ENCODE assay signal across 10 cellular contexts in genomic region chr17:75513667-75514052, GRCh38. TPM values are rescaled to one million over a fixed set of nuclear protein-coding genes. Genes with fewer than 3 reads are reported as not detected.
DNase-seq lines count a peak whose midpoint lies in the region; ATAC-seq, FAIRE-seq and TF ChIP-seq lines count a peak whose summit lies in the region.
"Had no signal": no experiment of that assay in that cellular context is flagged by ENCODE, and none has a peak within 500 bp of the region (broad histone marks: within the 10 kb centered on the region; RNA-seq: fewer than 3 reads in every experiment).

No MANE protein-coding gene starts in this region.

- H3K4me3 Mint-ChIP-seq in Calu3 (ENCODE audit: low read depth, unreplicated experiment): peak overlapping the region; percentile 77
- H3K4me3 Mint-ChIP-seq: T-helper 1 cell treated with Interleukin-12 subunit alpha and Interleukin-12 subunit beta and Interleukin-4 antibody, amounts not matched to agents 30 μg/mL and 1 μg/mL, for 36 hours had no signal

- intact Hi-C loops in Calu3 (cut with micrococcal nuclease; ENCODE audit: unreplicated experiment) (no loop called here), K562 (cut with micrococcal nuclease) (no loop called here), kidney (cut with DNase I) (no loop called here), head of caudate nucleus (cut with DNase I) (loop anchor here (2.0 kb wide), 1 partner anchor 87 kb away; no protein-coding TSS in a partner anchor)

- DNase-seq in Calu3 (no peak), K562 (ENCODE audit: extremely low read depth in 1 of 4, low spot score in 3 of 4) (no peak), kidney (peak; percentile 75), RPMI8226 (no peak), inferior parietal cortex (ENCODE audit: extremely low spot score) (no peak), head of caudate nucleus (no peak)

- TF ChIP-seq CTCF in Calu3 (IDR thresholded peaks at IDR 0.05; ENCODE audit: unreplicated experiment) (no peak), K562 (IDR thresholded peaks at IDR 0.05 in 2 of 3, conservative IDR thresholded peaks at IDR 0.05 in 1 of 3; ENCODE audit: insufficient read depth in 2 of 3, low read depth in 1 of 3, low read length in 3 of 3) (no peak), kidney (IDR thresholded peaks at IDR 0.05; ENCODE audit: borderline replicate concordance, extremely low read depth, insufficient read depth) (no peak)

- H3K36me3 Mint-ChIP-seq in Calu3 (ENCODE audit: insufficient read depth, unreplicated experiment): peaks cover 75% of the 10 kb centered on the region

- no peaks in the 10 kb centered on the region for H3K9me3 Mint-ChIP-seq in Calu3 (ENCODE audit: low read depth, unreplicated experiment)
- H3K9me3 Mint-ChIP-seq: stimulated activated naive CD8-positive, alpha-beta T cell treated with anti-CD3 and anti-CD28 coated beads, Interleukin-15, Interleukin-2, amounts not matched to agents 100 ng/mL and 50 ng/mL, for 24 hours; T-helper 1 cell treated with Interleukin-12 subunit alpha and Interleukin-12 subunit beta and Interleukin-4 antibody, amounts not matched to agents 30 μg/mL and 1 μg/mL, for 36 hours had no signal

- H3K27ac ChIP-seq in K562 (ENCODE audit: extremely low read depth, low read depth, low read length): no peak overlapping the region
- peak overlapping the region; percentile 89 for H3K27ac ChIP-seq in kidney (ENCODE audit: low read depth in 2 of 2, low read length in 2 of 2)
- peak overlapping the region in 11 of 21 experiments; percentile 13 to 93 (median 87) for H3K27ac ChIP-seq in skin epidermis

- WGBS in K562 (ENCODE audit: insufficient coverage, low coverage, missing lambda C conversion rate): 92% methylated on average over 18 of the region's 18 CpGs

- H3K4me1 ChIP-seq in K562 (replicated peaks in 1 of 2; ENCODE audit: control insufficient read depth in 2 of 2, insufficient read depth in 2 of 2, low read length in 2 of 2) (peaks cover 34 to 75% of the 10 kb centered on the region in 2 experiments), kidney (ENCODE audit: control insufficient read depth in 1 of 2, insufficient read depth in 1 of 2, low read depth in 1 of 2, low read length in 2 of 2) (peaks cover 39 to 41% of the 10 kb centered on the region in 2 donors)

- TF ChIP-seq RAD21 in K562 (CRISPR knock-in tag; conservative IDR thresholded peaks at IDR 0.05 in 1 of 2, IDR thresholded peaks at IDR 0.05 in 1 of 2): no peak

- peaks cover 18% of the 10 kb centered on the region for H4K20me1 ChIP-seq in K562 (replicated peaks; ENCODE audit: control insufficient read depth, insufficient read depth, low read length)

- no peak for ATAC-seq in K562
- no peak for ATAC-seq in HG03378 (IDR thresholded peaks at IDR 0.05; ENCODE audit: unreplicated experiment)

- FAIRE-seq in K562 (lab: Jason Lieb, UNC) (no peak), kidney (lab: Jason Lieb, UNC) (no peak)

- H3K9me3 ChIP-seq in K562 (replicated peaks; ENCODE audit: control insufficient read depth, insufficient read depth, low read depth, low read length) (no peaks in the 10 kb centered on the region), kidney (ENCODE audit: control insufficient read depth in 1 of 2, low read length in 2 of 2) (no peaks in the 10 kb centered on the region)

- H3K27me3 ChIP-seq in K562 (ENCODE audit: control insufficient read depth in 2 of 2, insufficient read depth in 2 of 2, low read length in 2 of 2): no peaks in the 10 kb centered on the region

- H3K27me3 Mint-ChIP-seq in Calu3 (ENCODE audit: unreplicated experiment): no peaks in the 10 kb centered on the region
- H3K27me3 Mint-ChIP-seq: stimulated activated naive CD8-positive, alpha-beta T cell treated with anti-CD3 and anti-CD28 coated beads, Interleukin-15, Interleukin-2, amounts not matched to agents 100 ng/mL and 50 ng/mL, for 24 hours had no signal

- CTCF ChIA-PET in Calu3 (lab: Charles Lee) (interaction anchor here (0.6 to 0.7 kb wide), 2 partner anchors 12 to 32 kb away, joined by 6 read pairs; partner anchors contain the start of gene LLGL2), K562 (lab: Yijun Ruan, JAX; ENCODE audit: low intra/inter-chr PET ratio) (no interaction called here)

- H3K36me3 ChIP-seq in K562 (ENCODE audit: control insufficient read depth, insufficient read depth, low read length) (peaks cover 18% of the 10 kb centered on the region; the same call in 1 of the 3 replicates), kidney (ENCODE audit: control insufficient read depth in 1 of 2, insufficient read depth in 2 of 2, low read length in 2 of 2) (peaks cover 0 to 21% of the 10 kb centered on the region in 2 donors)

- no peak overlapping the region for H2AFZ ChIP-seq in K562 (ENCODE audit: low read depth, low read length)

- H3K27ac Mint-ChIP-seq in Calu3 (ENCODE audit: unreplicated experiment): no peak overlapping the region
- H3K27ac Mint-ChIP-seq: stimulated activated naive CD8-positive, alpha-beta T cell treated with anti-CD3 and anti-CD28 coated beads, Interleukin-15, Interleukin-2, amounts not matched to agents 100 ng/mL and 50 ng/mL, for 24 hours; T-helper 1 cell treated with Interleukin-12 subunit alpha and Interleukin-12 subunit beta and Interleukin-4 antibody, amounts not matched to agents 30 μg/mL and 1 μg/mL, for 36 hours had no signal

- BruUV-seq in Calu3 (replicated peaks; lab: Mats Ljungman, UMichigan) (no TSS peak), K562 (replicated peaks; lab: Mats Ljungman, UMichigan) (no TSS peak)

- H3K9me1 ChIP-seq in K562 (ENCODE audit: control insufficient read depth, insufficient read depth, low read length): peaks cover 5% of the 10 kb centered on the region

- no peak overlapping the region for H3K4me3 ChIP-seq in K562
- H3K4me3 ChIP-seq in kidney (ENCODE audit: low read length in 2 of 2): peak overlapping the region; percentile 81 to 86
- peak overlapping the region in 5 of 7 experiments; percentile 73 to 96 (median 94) for H3K4me3 ChIP-seq in skin epidermis

- peak overlapping the region in 1 of 2 experiments; percentile 53; a peak in 2 of 4 replicates for H3K9ac ChIP-seq in K562 (ENCODE audit: insufficient read depth in 1 of 2, low read depth in 2 of 2, low read length in 2 of 2)
- H3K9ac ChIP-seq in kidney (ENCODE audit: low read length in 2 of 2): peak overlapping the region; percentile 61 to 95

- peaks cover 10% of the 10 kb centered on the region for H3K79me2 ChIP-seq in K562 (ENCODE audit: control insufficient read depth, insufficient read depth, low read length)

- no peak for TF ChIP-seq EP300 in K562 (IDR thresholded peaks at IDR 0.05; ENCODE audit: low read length)

- POLR2A ChIA-PET in K562 (lab: Yijun Ruan, JAX): interaction anchor here (1.3 kb wide), 2 partner anchors 40 to 254 kb away, joined by 3 read pairs; no protein-coding TSS in a partner anchor

- in situ Hi-C loops in K562 (cut with MboI): no loop called here

- H3K4me2 ChIP-seq in K562 (ENCODE audit: insufficient read depth, low read length): no peak overlapping the region

- no peak for TF ChIP-seq POLR2A in K562 (conservative IDR thresholded peaks at IDR 0.05)

- H3K4me1 Mint-ChIP-seq in Calu3 (ENCODE audit: low read depth, unreplicated experiment): peaks cover 44% of the 10 kb centered on the region

RNA-seq across cellular contexts. Expression of gene CASKIN2, which starts 1.7 kb away (rescaled TPM):
- total RNA-seq in Calu3 (2022) (30.0 and 30.4 TPM in 2 replicates), K562 (2014; rRNA removed) (2.3 and 3.5 TPM in 2 replicates), K562 (2014; rRNA removed; fragmentation: Illumina TruSeq; extraction: Trizol) (1.1 and 1.3 TPM in 2 replicates), K562 (2015; rRNA removed; fragmentation: Illumina TruSeq; extraction: Trizol) (2.1 and 2.3 TPM in 2 replicates), K562 (2021) (12.2 and 14.5 TPM in 2 replicates), kidney (98.6 TPM)
- 7.8 and 33.3 TPM in 2 replicates for total RNA-seq in K562 (2011; cell fraction: chromatin; rRNA removed; ENCODE audit: low replicate concordance)
- 14.5 and 19.7 TPM in 2 replicates for total RNA-seq in K562 (2011; cell fraction: nucleolus; rRNA removed)
- total RNA-seq in K562 (2011; cell fraction: nucleoplasm; rRNA removed): 6.2 and 10.0 TPM in 2 replicates
- polyA plus RNA-seq in K562 (2011; rRNA removed) (1.9 and 2.2 TPM in 2 replicates), K562 (2014; fragmentation: Illumina TruSeq; extraction: Trizol) (2.5 and 5.7 TPM in 2 replicates), K562 (2014; fragmentation: Nextera tagmentation; extraction: Ambion mirVana) (under 1 TPM; 0.01 to 0.04 TPM), K562 (2014; rRNA removed) (3.0 and 5.1 TPM in 2 replicates), kidney (ENCODE audit: insufficient read depth, low read depth, low replicate concordance) (25.0 TPM)
- 1.2 and 1.5 TPM in 2 replicates for polyA plus RNA-seq in K562 (2011; cell fraction: cytosol; rRNA removed)
- 6.5 and 13.9 TPM in 2 replicates for polyA plus RNA-seq in K562 (2011; cell fraction: nucleus; rRNA removed)
- 4.8 and 5.2 TPM in 2 replicates for polyA plus RNA-seq in K562 (2012)
- polyA minus RNA-seq in K562 (2011; rRNA and poly(A)+ RNA removed): 1.8 and 1.9 TPM in 2 replicates
- polyA minus RNA-seq in K562 (2011; cell fraction: cytosol; rRNA and poly(A)+ RNA removed): 3.8 and 8.4 TPM in 2 replicates
- 8.6 and 9.6 TPM in 2 replicates for polyA minus RNA-seq in K562 (2011; cell fraction: nucleus; rRNA and poly(A)+ RNA removed)

RNA-seq across cellular contexts. Expression of gene TSEN54, which starts 2.7 kb away (rescaled TPM):
- 52.1 and 55.4 TPM in 2 replicates for total RNA-seq in Calu3 (2022)
- total RNA-seq in K562 (2011; cell fraction: chromatin; rRNA removed; ENCODE audit: low replicate concordance): 43.1 and 96.1 TPM in 2 replicates
- 63.2 and 67.5 TPM in 2 replicates for total RNA-seq in K562 (2011; cell fraction: nucleolus; rRNA removed)
- total RNA-seq in K562 (2011; cell fraction: nucleoplasm; rRNA removed): 52.4 and 53.0 TPM in 2 replicates
- 53.0 and 81.0 TPM in 2 replicates for total RNA-seq in K562 (2014; rRNA removed)
- total RNA-seq in K562 (2014; rRNA removed; fragmentation: Illumina TruSeq; extraction: Trizol): 34.6 and 48.9 TPM in 2 replicates
- 35.6 and 37.2 TPM in 2 replicates for total RNA-seq in K562 (2015; rRNA removed; fragmentation: Illumina TruSeq; extraction: Trizol)
- 58.0 and 64.3 TPM in 2 replicates for total RNA-seq in K562 (2021)
- 57.6 and 62.0 TPM in 2 replicates for polyA plus RNA-seq in K562 (2011; rRNA removed)
- 56.9 and 82.8 TPM in 2 replicates for polyA plus RNA-seq in K562 (2011; cell fraction: cytosol; rRNA removed)
- polyA plus RNA-seq in K562 (2011; cell fraction: nucleus; rRNA removed): 77.8 and 89.5 TPM in 2 replicates
- polyA plus RNA-seq in K562 (2012): 38.5 and 39.9 TPM in 2 replicates
- polyA plus RNA-seq in K562 (2014; fragmentation: Illumina TruSeq; extraction: Trizol): 40.0 and 41.6 TPM in 2 replicates
- polyA plus RNA-seq in K562 (2014; fragmentation: Nextera tagmentation; extraction: Ambion mirVana): 10 to 100 TPM in 1 of 2 experiments, 1 to 10 TPM in 1; 5.9 to 13.6 TPM
- 55.6 and 62.6 TPM in 2 replicates for polyA plus RNA-seq in K562 (2014; rRNA removed)
- 23.1 and 38.9 TPM in 2 replicates for polyA minus RNA-seq in K562 (2011; rRNA and poly(A)+ RNA removed)
- 16.1 and 23.9 TPM in 2 replicates for polyA minus RNA-seq in K562 (2011; cell fraction: cytosol; rRNA and poly(A)+ RNA removed)
- 14.4 and 17.5 TPM in 2 replicates for polyA minus RNA-seq in K562 (2011; cell fraction: nucleus; rRNA and poly(A)+ RNA removed)
- 25.8 TPM for total RNA-seq in kidney
- polyA plus RNA-seq in kidney (ENCODE audit: insufficient read depth, low read depth, low replicate concordance): 33.8 TPM

RNA-seq across cellular contexts. Expression of gene LLGL2, which starts 11.8 kb away (rescaled TPM):
- total RNA-seq in Calu3 (2022) (208 and 251 TPM in 2 replicates), K562 (2014; rRNA removed) (17.9 and 19.5 TPM in 2 replicates), K562 (2014; rRNA removed; fragmentation: Illumina TruSeq; extraction: Trizol) (1.8 and 3.0 TPM in 2 replicates), K562 (2015; rRNA removed; fragmentation: Illumina TruSeq; extraction: Trizol) (10.2 and 11.8 TPM in 2 replicates), K562 (2021) (24.4 and 25.2 TPM in 2 replicates), kidney (262 TPM)
- total RNA-seq in K562 (2011; cell fraction: chromatin; rRNA removed; ENCODE audit: low replicate concordance): 25.4 and 96.6 TPM in 2 replicates
- total RNA-seq in K562 (2011; cell fraction: nucleolus; rRNA removed): 63.3 and 66.7 TPM in 2 replicates
- 38.1 and 42.6 TPM in 2 replicates for total RNA-seq in K562 (2011; cell fraction: nucleoplasm; rRNA removed)
- polyA plus RNA-seq in K562 (2011; rRNA removed) (12.5 and 16.0 TPM in 2 replicates), K562 (2014; fragmentation: Illumina TruSeq; extraction: Trizol) (3.7 and 14.7 TPM in 2 replicates), K562 (2014; fragmentation: Nextera tagmentation; extraction: Ambion mirVana) (1 to 10 TPM in 1 of 2 experiments, under 1 TPM in 1; 0.32 to 1.3 TPM), K562 (2014; rRNA removed) (17.7 and 23.7 TPM in 2 replicates), kidney (ENCODE audit: insufficient read depth, low read depth, low replicate concordance) (181 TPM)
- 14.3 and 34.7 TPM in 2 replicates for polyA plus RNA-seq in K562 (2011; cell fraction: cytosol; rRNA removed)
- polyA plus RNA-seq in K562 (2011; cell fraction: nucleus; rRNA removed): 44.8 and 82.4 TPM in 2 replicates
- polyA plus RNA-seq in K562 (2012): 14.8 and 26.6 TPM in 2 replicates
- polyA minus RNA-seq in K562 (2011; rRNA and poly(A)+ RNA removed): 4.3 and 6.7 TPM in 2 replicates
- 10.6 and 11.3 TPM in 2 replicates for polyA minus RNA-seq in K562 (2011; cell fraction: cytosol; rRNA and poly(A)+ RNA removed)
- polyA minus RNA-seq in K562 (2011; cell fraction: nucleus; rRNA and poly(A)+ RNA removed): 21.3 and 23.8 TPM in 2 replicates

RNA-seq across cellular contexts. Expression of gene TMEM94, which starts 57.2 kb away (rescaled TPM):
- total RNA-seq in Calu3 (2022) (55.0 and 63.4 TPM in 2 replicates), K562 (2014; rRNA removed) (13.5 and 20.4 TPM in 2 replicates), K562 (2014; rRNA removed; fragmentation: Illumina TruSeq; extraction: Trizol) (6.5 and 10.0 TPM in 2 replicates), K562 (2015; rRNA removed; fragmentation: Illumina TruSeq; extraction: Trizol) (14.4 and 17.2 TPM in 2 replicates), K562 (2021) (32.8 and 42.1 TPM in 2 replicates), kidney (82.6 TPM)
- total RNA-seq in K562 (2011; cell fraction: chromatin; rRNA removed; ENCODE audit: low replicate concordance): 116 and 363 TPM in 2 replicates
- total RNA-seq in K562 (2011; cell fraction: nucleolus; rRNA removed): 190 and 220 TPM in 2 replicates
- total RNA-seq in K562 (2011; cell fraction: nucleoplasm; rRNA removed): 137 and 149 TPM in 2 replicates
- polyA plus RNA-seq in K562 (2011; rRNA removed) (15.7 and 53.7 TPM in 2 replicates), K562 (2014; fragmentation: Illumina TruSeq; extraction: Trizol) (48.1 and 55.6 TPM in 2 replicates), K562 (2014; fragmentation: Nextera tagmentation; extraction: Ambion mirVana) (1 to 10 TPM in 1 of 2 experiments, under 1 TPM in 1; 0.35 to 1.6 TPM), K562 (2014; rRNA removed) (26.1 and 31.4 TPM in 2 replicates), kidney (ENCODE audit: insufficient read depth, low read depth, low replicate concordance) (49.6 TPM)
- polyA plus RNA-seq in K562 (2011; cell fraction: cytosol; rRNA removed): 33.2 and 34.4 TPM in 2 replicates
- 322 and 398 TPM in 2 replicates for polyA plus RNA-seq in K562 (2011; cell fraction: nucleus; rRNA removed)
- polyA plus RNA-seq in K562 (2012): 42.5 and 69.5 TPM in 2 replicates
- polyA minus RNA-seq in K562 (2011; rRNA and poly(A)+ RNA removed): 11.4 and 20.1 TPM in 2 replicates
- 28.0 and 36.5 TPM in 2 replicates for polyA minus RNA-seq in K562 (2011; cell fraction: cytosol; rRNA and poly(A)+ RNA removed)
- 74.6 and 97.4 TPM in 2 replicates for polyA minus RNA-seq in K562 (2011; cell fraction: nucleus; rRNA and poly(A)+ RNA removed)
